ENCODE assay signal across 8 cellular contexts in genomic region chr19:49502866-49503581, GRCh38. TPM values are rescaled to one million over a fixed set of nuclear protein-coding genes. Genes with fewer than 3 reads are reported as not detected.
A peak's percentile ranks its signal among the peaks of the same experiment; 100 is the strongest.
DNase-seq lines count a peak whose midpoint lies in the region; ATAC-seq and TF ChIP-seq lines count a peak whose summit lies in the region.

No MANE protein-coding gene starts in this region.

- no peaks in the 10 kb centered on the region for H3K9me2 ChIP-seq in hepatocyte (replicated peaks; ENCODE audit: insufficient read depth)

- H3K27me3 ChIP-seq in Peyer's patch (no peaks in the 10 kb centered on the region), adrenal gland (no peaks in the 10 kb centered on the region), hepatocyte (no peaks in the 10 kb centered on the region)

- ATAC-seq in HG03039 (IDR thresholded peaks at IDR 0.05; ENCODE audit: unreplicated experiment) (no peak), GM21528 (IDR thresholded peaks at IDR 0.05; ENCODE audit: low FRiP score, unreplicated experiment) (no peak)

- peaks cover 13% of the 10 kb centered on the region for H4K20me1 ChIP-seq in hepatocyte (ENCODE audit: insufficient read depth, poor library complexity, severe bottlenecking)

- H3K4me1 ChIP-seq in Peyer's patch (peaks cover 2 to 33% (median 19%) of the 10 kb centered on the region in 4 donors), adrenal gland (replicated peaks in 1 of 2) (peaks cover 17 to 30% of the 10 kb centered on the region in 2 donors), hepatocyte (ENCODE audit: insufficient read depth) (peaks cover 14% of the 10 kb centered on the region)

- DNase-seq in DMS53 (lab: John Stamatoyannopoulos, UW) (peak; percentile 81), LHCN-M2 (ENCODE audit: low read depth) (peak; percentile 69), Peyer's patch (peak in 1 of 3 donors; percentile 68), adrenal gland (peak in 3 of 7 donors; percentile 53 to 72 (median 59)), hepatocyte (ENCODE audit: low spot score) (peak; percentile 85)
- DNase-seq in stimulated activated CD4-positive, alpha-beta T cell treated with anti-CD3 and anti-CD28 coated beads, Interleukin-4, amount 100 ng/mL, for 1 hour = peak; percentile 40

- TF ChIP-seq POLR2A in Peyer's patch (IDR thresholded peaks at IDR 0.05) = no peak
- TF ChIP-seq POLR2A in adrenal gland (IDR thresholded peaks at IDR 0.05) = no peak

- peak overlapping the region; percentile 9 for H3K4me2 ChIP-seq in hepatocyte

- H3K4me3 ChIP-seq in Peyer's patch = no peak overlapping the region
- H3K4me3 ChIP-seq in adrenal gland = no peak overlapping the region
- H3K4me3 ChIP-seq in hepatocyte = no peak overlapping the region

- WGBS in adrenal gland, 4 donors = 44 to 48% (median 46%) methylated on average over 13 to 14 of the region's 14 CpGs
- WGBS in hepatocyte (ENCODE audit: low lambda C conversion rate, missing lambda C conversion rate) = 54% methylated on average over 14 of the region's 14 CpGs

- H3K36me3 ChIP-seq in Peyer's patch (peaks cover 0 to 20% (median 3%) of the 10 kb centered on the region in 3 donors), adrenal gland (replicated peaks in 1 of 2) (peaks cover 0 to 22% of the 10 kb centered on the region in 2 donors), hepatocyte (replicated peaks; ENCODE audit: insufficient read depth, low read depth) (no peaks in the 10 kb centered on the region)

- peaks cover 9% of the 10 kb centered on the region for H3K79me2 ChIP-seq in hepatocyte

- H3K9me3 ChIP-seq in Peyer's patch = no peaks in the 10 kb centered on the region
- H3K9me3 ChIP-seq in adrenal gland (replicated peaks in 1 of 3) = no peaks in the 10 kb centered on the region
- no peaks in the 10 kb centered on the region for H3K9me3 ChIP-seq in hepatocyte (ENCODE audit: low read depth)

- intact Hi-C loops in adrenal gland (cut with DNase I) = no loop called here

- TF ChIP-seq CTCF in Peyer's patch (IDR thresholded peaks at IDR 0.05) = peak in 5 of 6 experiments; percentile 51 to 81 (median 76)
- TF ChIP-seq CTCF in adrenal gland (IDR thresholded peaks at IDR 0.05) = peak; percentile 45 to 86 (median 75)
- peak; percentile 77 for TF ChIP-seq CTCF in hepatocyte (IDR thresholded peaks at IDR 0.05; ENCODE audit: poor library complexity)

- H2AFZ ChIP-seq in hepatocyte = no peak overlapping the region

- peak overlapping the region in 1 of 4 donors; percentile 88 for H3K27ac ChIP-seq in Peyer's patch
- no peak overlapping the region for H3K27ac ChIP-seq in adrenal gland
- peak overlapping the region; percentile 66 for H3K27ac ChIP-seq in hepatocyte

RNA-seq across cellular contexts. Expression of gene RPS11, which starts 6.8 kb away (rescaled TPM):
- total RNA-seq in LHCN-M2 (2014; rRNA removed) (2,307 and 2,635 TPM in 2 replicates), Peyer's patch (1,000 to 10,000 TPM; 1,400 to 3,556 (median 1,785) TPM), adrenal gland (1,000 to 10,000 TPM; 1,528 to 3,971 (median 2,289) TPM), hepatocyte (3,532 and 3,955 TPM in 2 replicates)
- 3,429 TPM for polyA plus RNA-seq in LHCN-M2 (2012)
- polyA plus RNA-seq in adrenal gland (1,000 to 10,000 TPM; 2,684 to 4,591 (median 2,733) TPM), hepatocyte (672 and 689 TPM in 2 replicates)

RNA-seq across cellular contexts. Expression of gene FCGRT, which starts 9.4 kb away (rescaled TPM):
- total RNA-seq in LHCN-M2 (2014; rRNA removed) (95.6 and 96.2 TPM in 2 replicates), Peyer's patch (100 to 1,000 TPM; 239 to 985 (median 837) TPM), adrenal gland (100 to 1,000 TPM; 223 to 505 (median 364) TPM), hepatocyte (313 and 321 TPM in 2 replicates)
- 112 TPM for polyA plus RNA-seq in LHCN-M2 (2012)
- polyA plus RNA-seq in adrenal gland (100 to 1,000 TPM in 2 of 3 donors, 10 to 100 TPM in 1; 90.2 to 253 (median 218) TPM), hepatocyte (509 and 519 TPM in 2 replicates)

RNA-seq across cellular contexts. Expression of gene RPL13A, which starts 15.6 kb away (rescaled TPM):
- total RNA-seq in LHCN-M2 (2014; rRNA removed) = 1,577 and 2,027 TPM in 2 replicates
- 4,334 TPM for polyA plus RNA-seq in LHCN-M2 (2012)
- 1,000 to 10,000 TPM; 1,523 to 3,539 (median 1,798) TPM for total RNA-seq in Peyer's patch
- 1,000 to 10,000 TPM; 2,402 to 3,504 (median 2,561) TPM for total RNA-seq in adrenal gland
- polyA plus RNA-seq in adrenal gland = 1,000 to 10,000 TPM; 1,750 to 2,828 (median 2,567) TPM
- 1,997 and 2,349 TPM in 2 replicates for total RNA-seq in hepatocyte
- polyA plus RNA-seq in hepatocyte = 904 and 953 TPM in 2 replicates

RNA-seq across cellular contexts. Expression of gene RCN3, which starts 24.8 kb away (rescaled TPM):
- total RNA-seq in LHCN-M2 (2014; rRNA removed) (234 and 287 TPM in 2 replicates), Peyer's patch (100 to 1,000 TPM in 3 of 4 donors, 10 to 100 TPM in 1; 78.6 to 199 (median 151) TPM), adrenal gland (10 to 100 TPM; 15.9 to 56.4 (median 36.2) TPM), hepatocyte (20.5 and 25.8 TPM in 2 replicates)
- polyA plus RNA-seq in LHCN-M2 (2012) = 200 TPM
- polyA plus RNA-seq in adrenal gland (100 to 1,000 TPM in 2 of 3 donors, 1 to 10 TPM in 1; 9.3 to 232 (median 120) TPM), hepatocyte (81.4 and 85.4 TPM in 2 replicates)

RNA-seq across cellular contexts. Expression of gene FLT3LG, which starts 29.0 kb away (rescaled TPM):
- total RNA-seq in LHCN-M2 (2014; rRNA removed) = 2.6 and 4.6 TPM in 2 replicates
- polyA plus RNA-seq in LHCN-M2 (2012) = 10.0 TPM
- total RNA-seq in Peyer's patch = 10 to 100 TPM in 1 of 4 donors, 1 to 10 TPM in 3; 2.8 to 22.3 (median 5.0) TPM
- total RNA-seq in adrenal gland = 10 to 100 TPM in 3 of 8 donors, 1 to 10 TPM in 5; 4.9 to 10.6 (median 8.7) TPM
- polyA plus RNA-seq in adrenal gland = 10 to 100 TPM in 2 of 3 donors, 1 to 10 TPM in 1; 1.8 to 33.8 (median 24.7) TPM
- total RNA-seq in hepatocyte = 0.24 and 1.3 TPM in 2 replicates
- 2.8 and 3.0 TPM in 2 replicates for polyA plus RNA-seq in hepatocyte
